Comparison of ENCODE assay signal across 8 cellular contexts in genomic region chr5:86617756-86618577, GRCh38. TPM values are rescaled to one million over a fixed set of nuclear protein-coding genes. Genes with fewer than 3 reads are reported as not detected.
DNase-seq lines count a peak whose midpoint lies in the region; ATAC-seq, FAIRE-seq and TF ChIP-seq lines count a peak whose summit lies in the region.

TSS of gene COX7C (plus strand) at chr5:86617941. CDS start at chr5:86618056, 115 bp downstream.

- WGBS in small intestine, 3 donors: 0 to 1% (median 0%) methylated on average over 41 of the region's 41 CpGs

- H3K36me3 Mint-ChIP-seq in WTC11: peaks cover 42% of the 10 kb centered on the region

- DNase-seq in AG04450 (ENCODE audit: low read depth, low spot score) (peak; percentile 88), NCI-H226 (peak; percentile 92), WTC11 (ENCODE audit: low spot score) (peak; percentile 87), cardiac fibroblast (ENCODE audit: low read depth in 2 of 2) (peak; percentile 96 to 97), iPS-NIHi11 (ENCODE audit: low spot score) (peak; percentile 91), small intestine (peak; percentile 99)

- H3K9me3 ChIP-seq in AG04450 (ENCODE audit: control insufficient read depth, insufficient read depth, low read length): peaks cover 3% of the 10 kb centered on the region; the same call in 1 of the 2 replicates
- no peaks in the 10 kb centered on the region for H3K9me3 ChIP-seq in small intestine (ENCODE audit: control insufficient read depth, low read depth)

- ATAC-seq in GM18909 (IDR thresholded peaks at IDR 0.05; ENCODE audit: poor library complexity, unreplicated experiment) (peak; percentile 99), HG03175 (IDR thresholded peaks at IDR 0.05; ENCODE audit: unreplicated experiment) (peak; percentile 98), WTC11 (peak; percentile 95)

- CTCF ChIA-PET in AG04450 (lab: Charles Lee) (no interaction called here), WTC11 (lab: Charles Lee) (no interaction called here)

- H3K27ac ChIP-seq in AG04450 (ENCODE audit: low read depth, low read length) (peak within 1 kb of the TSS; percentile 59), small intestine (ENCODE audit: low read depth in 1 of 2, low read length in 1 of 2) (peak within 1 kb of the TSS; percentile 84 to 94)

- peak within 1 kb of the TSS; percentile 100 for H3K27ac Mint-ChIP-seq in WTC11

- no peak for TF ChIP-seq CTCF in AG04450 (IDR thresholded peaks at IDR 0.05; ENCODE audit: low read depth, low read length)
- no peak for TF ChIP-seq CTCF in WTC11 (IDR thresholded peaks at IDR 0.05)
- no peak for TF ChIP-seq CTCF in cardiac fibroblast (IDR thresholded peaks at IDR 0.05; ENCODE audit: low read depth, low read length)

- H3K4me3 Mint-ChIP-seq in WTC11: peak within 1 kb of the TSS; percentile 100

- H3K36me3 ChIP-seq in small intestine (ENCODE audit: control insufficient read depth in 2 of 2, insufficient read depth in 2 of 2, low read length in 2 of 2): peaks cover 0 to 9% of the 10 kb centered on the region in 2 donors

- peaks cover 19% of the 10 kb centered on the region for H3K4me1 Mint-ChIP-seq in WTC11

- H3K27me3 Mint-ChIP-seq in WTC11 (ENCODE audit: low read depth): no peaks in the 10 kb centered on the region

- POLR2A ChIA-PET in AG04450 (lab: Yijun Ruan, JAX): no interaction called here
- POLR2A ChIA-PET in WTC11 (lab: Charles Lee): interaction anchor here (0.7 kb wide), 1 partner anchor 49 kb away, joined by 3 read pairs; no protein-coding TSS in a partner anchor

- peak within 1 kb of the TSS; percentile 99 for H3K4me3 ChIP-seq in AG04450 (ENCODE audit: low read depth, low read length)
- H3K4me3 ChIP-seq in cardiac fibroblast (replicated peaks in 1 of 2; ENCODE audit: low read depth in 2 of 2, low read length in 2 of 2): peak within 1 kb of the TSS; percentile 98 to 99
- peak within 1 kb of the TSS; percentile 55 to 84 for H3K4me3 ChIP-seq in small intestine (ENCODE audit: low read depth in 1 of 2, low read length in 2 of 2)

- FAIRE-seq in small intestine (lab: Jason Lieb, UNC): no peak

- no peaks in the 10 kb centered on the region for H3K4me1 ChIP-seq in small intestine (ENCODE audit: control insufficient read depth in 2 of 2, insufficient read depth in 1 of 2, low read depth in 1 of 2, low read length in 1 of 2)

- H3K27me3 ChIP-seq in AG04450 (ENCODE audit: control insufficient read depth, insufficient read depth, low read length) (no peaks in the 10 kb centered on the region), small intestine (ENCODE audit: control insufficient read depth in 2 of 2, insufficient read depth in 2 of 2, low read length in 2 of 2) (no peaks in the 10 kb centered on the region)

- no peaks in the 10 kb centered on the region for H3K9me3 Mint-ChIP-seq in WTC11

TF ChIP-seq in WTC11, 78 proteins besides CTCF, POLR2A, EP300 and RAD21 (continues in another document):
- TF ChIP-seq PRRX2 (CRISPR knock-in tag; IDR thresholded peaks at IDR 0.05): no peak
- TF ChIP-seq GABPB1 (CRISPR knock-in tag; IDR thresholded peaks at IDR 0.05): peak; percentile 41; the same call in 1 of the 2 replicates
- TF ChIP-seq NR1H2 (CRISPR knock-in tag; IDR thresholded peaks at IDR 0.05): no peak
- TF ChIP-seq ZNF281 (CRISPR knock-in tag; IDR thresholded peaks at IDR 0.05): no peak
- TF ChIP-seq HMGXB4 (CRISPR knock-in tag; IDR thresholded peaks at IDR 0.05): peak; percentile 89
- peak; percentile 74; the same call in 1 of the 2 replicates for TF ChIP-seq ZNF671 (CRISPR knock-in tag; IDR thresholded peaks at IDR 0.05)
- TF ChIP-seq FOXJ3 (CRISPR knock-in tag; IDR thresholded peaks at IDR 0.05; ENCODE audit: borderline replicate concordance): no peak
- peak; percentile 68 for TF ChIP-seq USF1 (CRISPR knock-in tag; IDR thresholded peaks at IDR 0.05)
- no peak for TF ChIP-seq ZNF138 (CRISPR knock-in tag; conservative IDR thresholded peaks at IDR 0.05)
- no peak for TF ChIP-seq ZNF317 (CRISPR knock-in tag; IDR thresholded peaks at IDR 0.05; ENCODE audit: borderline replicate concordance, low read depth)
- TF ChIP-seq JUN (CRISPR knock-in tag; IDR thresholded peaks at IDR 0.05): no peak
- TF ChIP-seq ZSCAN18 (CRISPR knock-in tag; IDR thresholded peaks at IDR 0.05): no peak
- no peak for TF ChIP-seq NR3C1 (CRISPR knock-in tag; conservative IDR thresholded peaks at IDR 0.05; ENCODE audit: low read depth)
- no peak for TF ChIP-seq OVOL2 (CRISPR knock-in tag; IDR thresholded peaks at IDR 0.05; ENCODE audit: borderline replicate concordance)
- no peak for TF ChIP-seq STAT6 (CRISPR knock-in tag; conservative IDR thresholded peaks at IDR 0.05; ENCODE audit: low read depth)
- TF ChIP-seq ZBTB21 (CRISPR knock-in tag; IDR thresholded peaks at IDR 0.05; ENCODE audit: borderline replicate concordance): 0 out of 2 replicates have a peak, but pooled peaks have one; percentile 65
- no peak for TF ChIP-seq ZNF396 (CRISPR knock-in tag; IDR thresholded peaks at IDR 0.05; ENCODE audit: borderline replicate concordance)
- peak; percentile 60; the same call in 1 of the 2 replicates for TF ChIP-seq ETV6 (CRISPR knock-in tag; IDR thresholded peaks at IDR 0.05)

RNA-seq across cellular contexts. Expression of gene COX7C, which starts in this region (rescaled TPM):
- polyA plus RNA-seq in AG04450 (2011; rRNA removed) (643 and 740 TPM in 2 replicates), small intestine (1,000 to 10,000 TPM; 1,726 to 2,322 (median 1,814) TPM)
- polyA minus RNA-seq in AG04450 (2011; rRNA and poly(A)+ RNA removed): 54.4 and 69.9 TPM in 2 replicates
- 858 to 964 TPM (median 935 TPM) in 3 replicates for total RNA-seq in WTC11 (2021)

Comparison
In these comparisons a context has a peak if more than half of its experiments do, and no peak if none do; other contexts are left out.
1. Peak in every context shown above with its lines: DNase-seq, ATAC-seq, H3K4me3 ChIP-seq and H3K27ac ChIP-seq.